Comparison of ENCODE assay signal across 1 cellular context in the genomic region with DNA sequence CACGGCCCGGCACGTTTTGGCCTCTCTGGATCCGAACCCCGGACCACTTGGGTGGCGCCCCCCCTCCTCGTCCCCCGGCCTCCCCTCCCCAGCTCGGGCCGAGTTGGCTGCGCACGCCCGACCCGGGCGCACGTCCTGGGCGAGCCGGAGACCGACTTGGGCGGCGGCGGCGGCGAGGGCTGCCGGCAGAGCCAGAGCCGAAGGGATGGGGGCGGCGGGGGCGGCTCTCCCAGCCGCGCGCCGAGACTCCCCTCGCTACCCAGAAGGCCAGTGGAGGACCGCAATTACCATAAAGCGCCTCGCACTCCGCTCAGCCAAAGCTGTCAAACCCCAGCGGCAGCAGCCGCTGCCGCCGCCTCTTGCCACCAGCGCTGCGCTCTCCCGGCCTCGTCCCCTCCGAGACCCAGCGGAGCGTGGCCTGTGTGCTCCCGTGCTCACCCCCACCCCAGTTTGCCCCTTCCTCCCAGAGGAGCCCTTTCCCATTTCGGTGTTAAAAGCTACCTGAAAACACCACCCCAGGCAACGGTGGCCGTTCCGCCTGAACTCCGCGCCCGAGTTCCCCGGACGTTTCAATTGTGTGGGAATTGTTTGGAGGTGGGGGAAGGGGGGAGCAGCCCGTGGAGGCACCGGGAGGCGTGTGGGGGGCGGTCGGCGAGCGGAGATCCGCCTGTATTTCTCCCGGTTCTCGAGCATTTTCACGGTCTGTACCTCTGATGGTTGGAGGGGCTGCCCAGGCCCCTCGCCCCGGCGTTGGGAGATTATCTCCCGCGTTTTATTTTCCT.
TF ChIP-seq lines count a peak whose summit lies in the region.

No MANE protein-coding gene starts in this region.

TF ChIP-seq in K562, 482 proteins besides CTCF, POLR2A, EP300 and RAD21 (continued from another document and continues in another):
- TF ChIP-seq, protein P1, sequence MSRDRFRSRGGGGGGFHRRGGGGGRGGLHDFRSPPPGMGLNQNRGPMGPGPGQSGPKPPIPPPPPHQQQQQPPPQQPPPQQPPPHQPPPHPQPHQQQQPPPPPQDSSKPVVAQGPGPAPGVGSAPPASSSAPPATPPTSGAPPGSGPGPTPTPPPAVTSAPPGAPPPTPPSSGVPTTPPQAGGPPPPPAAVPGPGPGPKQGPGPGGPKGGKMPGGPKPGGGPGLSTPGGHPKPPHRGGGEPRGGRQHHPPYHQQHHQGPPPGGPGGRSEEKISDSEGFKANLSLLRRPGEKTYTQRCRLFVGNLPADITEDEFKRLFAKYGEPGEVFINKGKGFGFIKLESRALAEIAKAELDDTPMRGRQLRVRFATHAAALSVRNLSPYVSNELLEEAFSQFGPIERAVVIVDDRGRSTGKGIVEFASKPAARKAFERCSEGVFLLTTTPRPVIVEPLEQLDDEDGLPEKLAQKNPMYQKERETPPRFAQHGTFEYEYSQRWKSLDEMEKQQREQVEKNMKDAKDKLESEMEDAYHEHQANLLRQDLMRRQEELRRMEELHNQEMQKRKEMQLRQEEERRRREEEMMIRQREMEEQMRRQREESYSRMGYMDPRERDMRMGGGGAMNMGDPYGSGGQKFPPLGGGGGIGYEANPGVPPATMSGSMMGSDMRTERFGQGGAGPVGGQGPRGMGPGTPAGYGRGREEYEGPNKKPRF (IDR thresholded peaks at IDR 0.05; ENCODE audit: low read depth, low read length), result no peak
- no peak for TF ChIP-seq ZNF253 (CRISPR knock-in tag; conservative IDR thresholded peaks at IDR 0.05)
- no peak for TF ChIP-seq SMARCE1 (IDR thresholded peaks at IDR 0.05)
- TF ChIP-seq, protein P2, sequence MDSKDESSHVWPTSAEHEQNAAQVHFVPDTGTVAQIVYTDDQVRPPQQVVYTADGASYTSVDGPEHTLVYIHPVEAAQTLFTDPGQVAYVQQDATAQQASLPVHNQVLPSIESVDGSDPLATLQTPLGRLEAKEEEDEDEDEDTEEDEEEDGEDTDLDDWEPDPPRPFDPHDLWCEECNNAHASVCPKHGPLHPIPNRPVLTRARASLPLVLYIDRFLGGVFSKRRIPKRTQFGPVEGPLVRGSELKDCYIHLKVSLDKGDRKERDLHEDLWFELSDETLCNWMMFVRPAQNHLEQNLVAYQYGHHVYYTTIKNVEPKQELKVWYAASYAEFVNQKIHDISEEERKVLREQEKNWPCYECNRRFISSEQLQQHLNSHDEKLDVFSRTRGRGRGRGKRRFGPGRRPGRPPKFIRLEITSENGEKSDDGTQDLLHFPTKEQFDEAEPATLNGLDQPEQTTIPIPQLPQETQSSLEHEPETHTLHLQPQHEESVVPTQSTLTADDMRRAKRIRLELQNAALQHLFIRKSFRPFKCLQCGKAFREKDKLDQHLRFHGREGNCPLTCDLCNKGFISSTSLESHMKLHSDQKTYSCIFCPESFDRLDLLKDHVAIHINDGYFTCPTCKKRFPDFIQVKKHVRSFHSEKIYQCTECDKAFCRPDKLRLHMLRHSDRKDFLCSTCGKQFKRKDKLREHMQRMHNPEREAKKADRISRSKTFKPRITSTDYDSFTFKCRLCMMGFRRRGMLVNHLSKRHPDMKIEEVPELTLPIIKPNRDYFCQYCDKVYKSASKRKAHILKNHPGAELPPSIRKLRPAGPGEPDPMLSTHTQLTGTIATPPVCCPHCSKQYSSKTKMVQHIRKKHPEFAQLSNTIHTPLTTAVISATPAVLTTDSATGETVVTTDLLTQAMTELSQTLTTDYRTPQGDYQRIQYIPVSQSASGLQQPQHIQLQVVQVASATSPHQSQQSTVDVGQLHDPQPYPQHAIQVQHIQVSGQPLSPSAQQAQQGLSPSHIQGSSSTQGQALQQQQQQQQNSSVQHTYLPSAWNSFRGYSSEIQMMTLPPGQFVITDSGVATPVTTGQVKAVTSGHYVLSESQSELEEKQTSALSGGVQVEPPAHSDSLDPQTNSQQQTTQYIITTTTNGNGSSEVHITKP (IDR thresholded peaks at IDR 0.05; ENCODE audit: partially characterized antibody), result no peak
- TF ChIP-seq KHSRP (IDR thresholded peaks at IDR 0.05), result no peak
- no peak for TF ChIP-seq ZNF445 (CRISPR knock-in tag; IDR thresholded peaks at IDR 0.05; ENCODE audit: low read depth)
- TF ChIP-seq ZNF197 (CRISPR knock-in tag; IDR thresholded peaks at IDR 0.05; ENCODE audit: low read depth), result no peak
- no peak for TF ChIP-seq ZNF232 (CRISPR knock-in tag; IDR thresholded peaks at IDR 0.05)
- no peak for TF ChIP-seq ZNF263 (CRISPR knock-in tag; IDR thresholded peaks at IDR 0.05; ENCODE audit: borderline replicate concordance)
- TF ChIP-seq ZSCAN29 (IDR thresholded peaks at IDR 0.05), result no peak
- TF ChIP-seq NR2F6 (CRISPR knock-in tag; IDR thresholded peaks at IDR 0.05), result no peak
- TF ChIP-seq PTRF (tag; IDR thresholded peaks at IDR 0.05), result no peak
- TF ChIP-seq CBFA2T2 (conservative IDR thresholded peaks at IDR 0.05), result no peak
- no peak for TF ChIP-seq STAT5B (CRISPR knock-in tag; IDR thresholded peaks at IDR 0.05)
- TF ChIP-seq KAT7 (CRISPR knock-in tag; IDR thresholded peaks at IDR 0.05; ENCODE audit: borderline replicate concordance), result no peak
- TF ChIP-seq RBM14 (IDR thresholded peaks at IDR 0.05; ENCODE audit: borderline replicate concordance, insufficient read depth, low read depth, low read length), result no peak
- TF ChIP-seq SIN3A (IDR thresholded peaks at IDR 0.05; ENCODE audit: borderline replicate concordance in 2 of 2, control insufficient read depth in 1 of 2, low read depth in 2 of 2, low read length in 2 of 2), result peak in 1 of 2 experiments; percentile 49; a peak in 1 of 4 replicates
- TF ChIP-seq, protein P3, sequence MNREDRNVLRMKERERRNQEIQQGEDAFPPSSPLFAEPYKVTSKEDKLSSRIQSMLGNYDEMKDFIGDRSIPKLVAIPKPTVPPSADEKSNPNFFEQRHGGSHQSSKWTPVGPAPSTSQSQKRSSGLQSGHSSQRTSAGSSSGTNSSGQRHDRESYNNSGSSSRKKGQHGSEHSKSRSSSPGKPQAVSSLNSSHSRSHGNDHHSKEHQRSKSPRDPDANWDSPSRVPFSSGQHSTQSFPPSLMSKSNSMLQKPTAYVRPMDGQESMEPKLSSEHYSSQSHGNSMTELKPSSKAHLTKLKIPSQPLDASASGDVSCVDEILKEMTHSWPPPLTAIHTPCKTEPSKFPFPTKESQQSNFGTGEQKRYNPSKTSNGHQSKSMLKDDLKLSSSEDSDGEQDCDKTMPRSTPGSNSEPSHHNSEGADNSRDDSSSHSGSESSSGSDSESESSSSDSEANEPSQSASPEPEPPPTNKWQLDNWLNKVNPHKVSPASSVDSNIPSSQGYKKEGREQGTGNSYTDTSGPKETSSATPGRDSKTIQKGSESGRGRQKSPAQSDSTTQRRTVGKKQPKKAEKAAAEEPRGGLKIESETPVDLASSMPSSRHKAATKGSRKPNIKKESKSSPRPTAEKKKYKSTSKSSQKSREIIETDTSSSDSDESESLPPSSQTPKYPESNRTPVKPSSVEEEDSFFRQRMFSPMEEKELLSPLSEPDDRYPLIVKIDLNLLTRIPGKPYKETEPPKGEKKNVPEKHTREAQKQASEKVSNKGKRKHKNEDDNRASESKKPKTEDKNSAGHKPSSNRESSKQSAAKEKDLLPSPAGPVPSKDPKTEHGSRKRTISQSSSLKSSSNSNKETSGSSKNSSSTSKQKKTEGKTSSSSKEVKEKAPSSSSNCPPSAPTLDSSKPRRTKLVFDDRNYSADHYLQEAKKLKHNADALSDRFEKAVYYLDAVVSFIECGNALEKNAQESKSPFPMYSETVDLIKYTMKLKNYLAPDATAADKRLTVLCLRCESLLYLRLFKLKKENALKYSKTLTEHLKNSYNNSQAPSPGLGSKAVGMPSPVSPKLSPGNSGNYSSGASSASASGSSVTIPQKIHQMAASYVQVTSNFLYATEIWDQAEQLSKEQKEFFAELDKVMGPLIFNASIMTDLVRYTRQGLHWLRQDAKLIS (CRISPR knock-in tag; IDR thresholded peaks at IDR 0.05), result peak; percentile 64
- TF ChIP-seq PRPF4 (IDR thresholded peaks at IDR 0.05; ENCODE audit: insufficient read depth, low read depth, low read length, poor library complexity, severe bottlenecking), result no peak
- TF ChIP-seq ZNF239 (CRISPR knock-in tag; IDR thresholded peaks at IDR 0.05), result no peak
- 0 out of 2 replicates have a peak, but pooled peaks have one; percentile 23 for TF ChIP-seq ZBTB7A (IDR thresholded peaks at IDR 0.05; ENCODE audit: borderline replicate concordance, control insufficient read depth, low read depth, low read length)
- TF ChIP-seq MTA1 (IDR thresholded peaks at IDR 0.05; ENCODE audit: borderline replicate concordance), result no peak
- TF ChIP-seq ZNF3 (CRISPR knock-in tag; IDR thresholded peaks at IDR 0.05), result no peak
- TF ChIP-seq HDAC3 (IDR thresholded peaks at IDR 0.05; ENCODE audit: borderline replicate concordance, partially characterized antibody), result peak; percentile 20
- TF ChIP-seq U2AF2 (optimal IDR thresholded peaks at IDR 0.05; ENCODE audit: low read depth, low read length), result no peak
- TF ChIP-seq GABPA (tag; conservative IDR thresholded peaks at IDR 0.05; ENCODE audit: low read depth), result no peak
- no peak for TF ChIP-seq RBM39 (optimal IDR thresholded peaks at IDR 0.05; ENCODE audit: low read depth, low read length)
- no peak for TF ChIP-seq U2AF1 (optimal IDR thresholded peaks at IDR 0.05; ENCODE audit: low read depth, low read length)
- no peak for TF ChIP-seq SMAD2 (IDR thresholded peaks at IDR 0.05; ENCODE audit: low read depth, low read length)
- TF ChIP-seq, protein P4, sequence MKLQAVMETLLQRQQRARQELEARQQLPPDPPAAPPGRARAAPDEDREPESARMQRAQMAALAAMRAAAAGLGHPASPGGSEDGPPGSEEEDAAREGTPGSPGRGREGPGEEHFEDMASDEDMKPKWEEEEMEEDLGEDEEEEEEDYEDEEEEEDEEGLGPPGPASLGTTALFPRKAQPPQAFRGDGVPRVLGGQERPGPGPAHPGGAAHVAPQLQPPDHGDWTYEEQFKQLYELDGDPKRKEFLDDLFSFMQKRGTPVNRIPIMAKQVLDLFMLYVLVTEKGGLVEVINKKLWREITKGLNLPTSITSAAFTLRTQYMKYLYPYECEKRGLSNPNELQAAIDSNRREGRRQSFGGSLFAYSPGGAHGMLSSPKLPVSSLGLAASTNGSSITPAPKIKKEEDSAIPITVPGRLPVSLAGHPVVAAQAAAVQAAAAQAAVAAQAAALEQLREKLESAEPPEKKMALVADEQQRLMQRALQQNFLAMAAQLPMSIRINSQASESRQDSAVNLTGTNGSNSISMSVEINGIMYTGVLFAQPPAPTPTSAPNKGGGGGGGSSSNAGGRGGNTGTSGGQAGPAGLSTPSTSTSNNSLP (IDR thresholded peaks at IDR 0.05; ENCODE audit: borderline replicate concordance, low read depth, low read length), result no peak
- no peak for TF ChIP-seq TSC22D4 (tag; IDR thresholded peaks at IDR 0.05)
- TF ChIP-seq NR3C1 (CRISPR knock-in tag; IDR thresholded peaks at IDR 0.05), result no peak
- TF ChIP-seq ZNF354B (CRISPR knock-in tag; IDR thresholded peaks at IDR 0.05), result no peak
- TF ChIP-seq, protein P5, sequence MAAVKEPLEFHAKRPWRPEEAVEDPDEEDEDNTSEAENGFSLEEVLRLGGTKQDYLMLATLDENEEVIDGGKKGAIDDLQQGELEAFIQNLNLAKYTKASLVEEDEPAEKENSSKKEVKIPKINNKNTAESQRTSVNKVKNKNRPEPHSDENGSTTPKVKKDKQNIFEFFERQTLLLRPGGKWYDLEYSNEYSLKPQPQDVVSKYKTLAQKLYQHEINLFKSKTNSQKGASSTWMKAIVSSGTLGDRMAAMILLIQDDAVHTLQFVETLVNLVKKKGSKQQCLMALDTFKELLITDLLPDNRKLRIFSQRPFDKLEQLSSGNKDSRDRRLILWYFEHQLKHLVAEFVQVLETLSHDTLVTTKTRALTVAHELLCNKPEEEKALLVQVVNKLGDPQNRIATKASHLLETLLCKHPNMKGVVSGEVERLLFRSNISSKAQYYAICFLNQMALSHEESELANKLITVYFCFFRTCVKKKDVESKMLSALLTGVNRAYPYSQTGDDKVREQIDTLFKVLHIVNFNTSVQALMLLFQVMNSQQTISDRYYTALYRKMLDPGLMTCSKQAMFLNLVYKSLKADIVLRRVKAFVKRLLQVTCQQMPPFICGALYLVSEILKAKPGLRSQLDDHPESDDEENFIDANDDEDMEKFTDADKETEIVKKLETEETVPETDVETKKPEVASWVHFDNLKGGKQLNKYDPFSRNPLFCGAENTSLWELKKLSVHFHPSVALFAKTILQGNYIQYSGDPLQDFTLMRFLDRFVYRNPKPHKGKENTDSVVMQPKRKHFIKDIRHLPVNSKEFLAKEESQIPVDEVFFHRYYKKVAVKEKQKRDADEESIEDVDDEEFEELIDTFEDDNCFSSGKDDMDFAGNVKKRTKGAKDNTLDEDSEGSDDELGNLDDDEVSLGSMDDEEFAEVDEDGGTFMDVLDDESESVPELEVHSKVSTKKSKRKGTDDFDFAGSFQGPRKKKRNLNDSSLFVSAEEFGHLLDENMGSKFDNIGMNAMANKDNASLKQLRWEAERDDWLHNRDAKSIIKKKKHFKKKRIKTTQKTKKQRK (IDR thresholded peaks at IDR 0.05; ENCODE audit: borderline replicate concordance, low read depth, low read length), result no peak
- TF ChIP-seq SNIP1 (IDR thresholded peaks at IDR 0.05; ENCODE audit: low read depth), result no peak
- TF ChIP-seq TBP (optimal IDR thresholded peaks at IDR 0.05; ENCODE audit: low read depth, low read length), result peak; percentile 42
- TF ChIP-seq MEF2A (IDR thresholded peaks at IDR 0.05; ENCODE audit: control insufficient read depth, low read depth, low read length), result no peak
